Comparison of ENCODE assay signal across 8 cellular contexts in genomic region chr1:19811206-19811851, GRCh38. TPM values are rescaled to one million over a fixed set of nuclear protein-coding genes. Genes with fewer than 3 reads are reported as not detected.
DNase-seq lines count a peak whose midpoint lies in the region; ATAC-seq and TF ChIP-seq lines count a peak whose summit lies in the region.

No MANE protein-coding gene starts in this region.

- peak overlapping the region; percentile 60; the same call in 1 of the 2 replicates for H2AFZ ChIP-seq in Loucy (ENCODE audit: low read length)

- H3K27ac Mint-ChIP-seq in Calu3 (ENCODE audit: unreplicated experiment), result no peak overlapping the region
- H3K27ac Mint-ChIP-seq in activated CD4-positive, alpha-beta memory T cell treated with anti-CD3 and anti-CD28 coated beads for 36 hours, result no peak overlapping the region

- DNase-seq in Calu3, result peak; percentile 49
- DNase-seq in activated CD4-positive, alpha-beta memory T cell treated with anti-CD3 and anti-CD28 coated beads for 36 hours, result peak; percentile 77
- no peak for DNase-seq in esophagus muscularis mucosa (ENCODE audit: extremely low spot score)
- peak; percentile 43 to 59 for DNase-seq in psoas muscle
- no peak for DNase-seq in NCI-H2196 treated with DMSO at 0.1 percent for 48 hours (lab: John Stamatoyannopoulos, UW; ENCODE audit: unreplicated experiment)
- DNase-seq in COLO829 (ENCODE audit: low spot score), result no peak

- H3K4me1 Mint-ChIP-seq in Calu3 (ENCODE audit: low read depth, unreplicated experiment), result peaks cover 21% of the 10 kb centered on the region
- H3K4me1 Mint-ChIP-seq in activated CD4-positive, alpha-beta memory T cell treated with anti-CD3 and anti-CD28 coated beads for 36 hours (ENCODE audit: low read depth), result no peaks in the 10 kb centered on the region

- no peak overlapping the region for H3K9ac ChIP-seq in Loucy (ENCODE audit: low read depth, low read length, poor library complexity, severe bottlenecking)

- no peaks in the 10 kb centered on the region for H3K36me3 ChIP-seq in Loucy (ENCODE audit: insufficient read depth, low read length)
- no peaks in the 10 kb centered on the region for H3K36me3 ChIP-seq in esophagus muscularis mucosa
- H3K36me3 ChIP-seq in psoas muscle (ENCODE audit: insufficient read depth in 1 of 2, low read depth in 1 of 2), result no peaks in the 10 kb centered on the region

- no peaks in the 10 kb centered on the region for H4K20me1 ChIP-seq in Loucy (ENCODE audit: insufficient read depth, low read length, poor library complexity, severe bottlenecking)

- POLR2A ChIA-PET in activated CD4-positive, alpha-beta memory T cell treated with anti-CD3 and anti-CD28 coated beads for 36 hours (lab: Charles Lee), result interaction anchor here (1.4 kb wide), 1 partner anchor 46 kb away, joined by 3 read pairs; no protein-coding TSS in a partner anchor

- H3K9me3 Mint-ChIP-seq in Calu3 (ENCODE audit: low read depth, unreplicated experiment), result no peaks in the 10 kb centered on the region
- no peaks in the 10 kb centered on the region for H3K9me3 Mint-ChIP-seq in activated CD4-positive, alpha-beta memory T cell treated with anti-CD3 and anti-CD28 coated beads for 36 hours

- 54% methylated on average over 5 of the region's 5 CpGs for WGBS in esophagus muscularis mucosa
- 56 to 62% (median 57%) methylated on average over 5 of the region's 5 CpGs for WGBS in psoas muscle, 3 donors

- H3F3A ChIP-seq in Loucy (ENCODE audit: low read depth), result no peaks in the 10 kb centered on the region

- TF ChIP-seq EP300 in esophagus muscularis mucosa (IDR thresholded peaks at IDR 0.05), result no peak

- no peak for TF ChIP-seq POLR2A in esophagus muscularis mucosa (IDR thresholded peaks at IDR 0.05; ENCODE audit: low read depth)

- H3K27me3 ChIP-seq in Loucy (ENCODE audit: insufficient read depth, low read length, poor library complexity, severe bottlenecking) (no peaks in the 10 kb centered on the region), esophagus muscularis mucosa (no peaks in the 10 kb centered on the region), psoas muscle (ENCODE audit: insufficient read depth in 3 of 3, low read length in 2 of 3) (no peaks in the 10 kb centered on the region)

- TF ChIP-seq CTCF in Calu3 (IDR thresholded peaks at IDR 0.05; ENCODE audit: unreplicated experiment), result no peak
- peak; percentile 80 for TF ChIP-seq CTCF in Loucy (conservative IDR thresholded peaks at IDR 0.05; ENCODE audit: low read length)
- TF ChIP-seq CTCF in esophagus muscularis mucosa (IDR thresholded peaks at IDR 0.05), result peak; percentile 41 to 66 (median 58)
- TF ChIP-seq CTCF in psoas muscle (IDR thresholded peaks at IDR 0.05), result peak; percentile 40

- H3K9me2 ChIP-seq in Loucy (replicated peaks; ENCODE audit: low read depth, low read length), result no peaks in the 10 kb centered on the region

- BruUV-seq in Calu3 (replicated peaks; lab: Mats Ljungman, UMichigan), result no TSS peak

- ATAC-seq in psoas muscle (peak in 1 of 4 donors; percentile 55), HG02938 (IDR thresholded peaks at IDR 0.05; ENCODE audit: unreplicated experiment) (no peak)

- peaks cover 15% of the 10 kb centered on the region for H3K36me3 Mint-ChIP-seq in Calu3 (ENCODE audit: insufficient read depth, unreplicated experiment)
- no peaks in the 10 kb centered on the region for H3K36me3 Mint-ChIP-seq in activated CD4-positive, alpha-beta memory T cell treated with anti-CD3 and anti-CD28 coated beads for 36 hours

- intact Hi-C loops in Calu3 (cut with micrococcal nuclease; ENCODE audit: unreplicated experiment) (no loop called here), esophagus muscularis mucosa (cut with DNase I) (loop anchor here (5.0 kb wide), 1 partner anchor 94 kb away; no protein-coding TSS in a partner anchor), psoas muscle (cut with DNase I) (loop anchor here in 1 of 2 donors (5.0 kb wide), 1 partner anchor 94 kb away; no protein-coding TSS in a partner anchor)
- intact Hi-C loops in activated CD4-positive, alpha-beta memory T cell treated with anti-CD3 and anti-CD28 coated beads for 36 hours (cut with micrococcal nuclease), result loop anchor here (1.0 to 2.0 kb wide), 3 partner anchors 49 to 151 kb away; no protein-coding TSS in a partner anchor

- no peaks in the 10 kb centered on the region for H3K27me3 Mint-ChIP-seq in Calu3 (ENCODE audit: unreplicated experiment)
- no peaks in the 10 kb centered on the region for H3K27me3 Mint-ChIP-seq in activated CD4-positive, alpha-beta memory T cell treated with anti-CD3 and anti-CD28 coated beads for 36 hours

- no peak overlapping the region for H3K4me3 Mint-ChIP-seq in Calu3 (ENCODE audit: low read depth, unreplicated experiment)
- no peak overlapping the region for H3K4me3 Mint-ChIP-seq in activated CD4-positive, alpha-beta memory T cell treated with anti-CD3 and anti-CD28 coated beads for 36 hours

- H3K27ac ChIP-seq in esophagus muscularis mucosa (replicated peaks in 1 of 4) (no peak overlapping the region), psoas muscle (no peak overlapping the region)

- CTCF ChIA-PET in Calu3 (lab: Charles Lee), result no interaction called here
- CTCF ChIA-PET in activated CD4-positive, alpha-beta memory T cell treated with anti-CD3 and anti-CD28 coated beads for 36 hours (lab: Charles Lee), result interaction anchor here (0.8 to 4.8 kb wide), 13 partner anchors 10 to 301 kb away, joined by 3 to 43 read pairs (median 4); no protein-coding TSS in a partner anchor

- no peaks in the 10 kb centered on the region for H3K9me3 ChIP-seq in Loucy (ENCODE audit: insufficient read depth, low read depth, low read length)
- H3K9me3 ChIP-seq in esophagus muscularis mucosa, result no peaks in the 10 kb centered on the region
- no peaks in the 10 kb centered on the region for H3K9me3 ChIP-seq in psoas muscle

- H3K4me1 ChIP-seq in Loucy (ENCODE audit: insufficient read depth, low read length, poor library complexity, severe bottlenecking) (no peaks in the 10 kb centered on the region), esophagus muscularis mucosa (no peaks in the 10 kb centered on the region), psoas muscle (no peaks in the 10 kb centered on the region)

- H3K79me2 ChIP-seq in Loucy (ENCODE audit: insufficient read depth, low read length), result no peaks in the 10 kb centered on the region

- H3K4me3 ChIP-seq in Loucy (ENCODE audit: low read length, poor library complexity, severe bottlenecking) (no peak overlapping the region), esophagus muscularis mucosa (no peak overlapping the region), psoas muscle (no peak overlapping the region)

- H3K4me2 ChIP-seq in Loucy (ENCODE audit: low read depth, low read length, poor library complexity, severe bottlenecking), result no peak overlapping the region

RNA-seq across cellular contexts. Expression of gene RNF186, which starts 3.8 kb away (rescaled TPM):
- total RNA-seq in Calu3 (2022) (not detected in 2 replicates), esophagus muscularis mucosa (not detected), psoas muscle (not detected)
- total RNA-seq in activated CD4-positive, alpha-beta memory T cell treated with anti-CD3 and anti-CD28 coated beads for 36 hours, result not detected
- polyA plus RNA-seq in psoas muscle, result under 1 TPM in 1 of 3 donors, not detected in 2; 0.08 TPM

RNA-seq across cellular contexts. Expression of gene TMCO4, which starts 11.6 kb away (rescaled TPM):
- total RNA-seq in Calu3 (2022) (12.0 and 13.5 TPM in 2 replicates), esophagus muscularis mucosa (10 to 100 TPM; 20.8 to 34.4 (median 25.8) TPM), psoas muscle (1 to 10 TPM; 2.3 to 4.8 (median 3.4) TPM)
- 10 to 100 TPM; 18.3 to 19.7 TPM for total RNA-seq in activated CD4-positive, alpha-beta memory T cell treated with anti-CD3 and anti-CD28 coated beads for 36 hours
- 1 to 10 TPM; 2.6 to 3.6 (median 3.2) TPM for polyA plus RNA-seq in psoas muscle

Comparison
In these comparisons a context has a peak if more than half of its experiments do, and no peak if none do; other contexts are left out.
1. DNase-seq: peak in Calu3 (single experiment), activated CD4-positive, alpha-beta memory T cell treated with anti-CD3 and anti-CD28 coated beads for 36 hours (single experiment) and psoas muscle (2 of 2); none in esophagus muscularis mucosa (single experiment), NCI-H2196 treated with DMSO at 0.1 percent for 48 hours (single experiment) and COLO829 (single experiment).